37 cellular contexts compared by ENCODE assay signal in genomic region chr1:5488448-5488847, GRCh38.
"Had no signal": no experiment of that assay in that cellular context is flagged by ENCODE, and none has a peak within 500 bp of the region (broad histone marks: within the 10 kb centered on the region; RNA-seq: fewer than 3 reads in every experiment).

No MANE protein-coding gene starts in this region.

- H3K4me3 ChIP-seq: adrenal gland, ascending aorta, body of pancreas, breast epithelium, cardiac muscle cell had no signal

- H3K27me3 ChIP-seq: body of pancreas, brain microvascular endothelial cell had no signal

- H3K4me3 Mint-ChIP-seq: activated naive CD4-positive, alpha-beta T cell treated with anti-CD3 and anti-CD28 coated beads for 36 hours; activated naive CD4-positive, alpha-beta T cell treated with anti-CD3 and anti-CD28 coated beads, Interleukin-2, amount 10 ng/mL, durations not matched to agents 7 days and 5 days; activated naive CD4-positive, alpha-beta T cell treated with anti-CD3 and anti-CD28 coated beads, Interleukin-2, amount 50 U/mL, for 24 hours; activated naive CD8-positive, alpha-beta T cell; activated naive CD8-positive, alpha-beta T cell treated with anti-CD3 and anti-CD28 coated beads for 36 hours; activated naive CD8-positive, alpha-beta T cell treated with anti-CD3 and anti-CD28 coated beads, Interleukin-2, amount 10 ng/mL, durations not matched to agents 7 days and 5 days; activated naive CD8-positive, alpha-beta T cell treated with anti-CD3 and anti-CD28 coated beads, Interleukin-2, amount 50 U/mL, for 24 hours; activated T-cell treated with anti-CD3 and anti-CD28 coated beads, Interleukin-2, amount 50 U/mL, for 24 hours; activated T-cell treated with anti-CD3 and anti-CD28 coated beads, Interleukin-2, amount 50 U/mL, for 4 hours; activated T-cell treated with anti-CD3 and anti-CD28 coated beads, Interleukin-2, amount 50 U/mL, for 72 hours; activated T-helper 1 cell treated with anti-CD3 and anti-CD28 coated beads, Interleukin-12 subunit alpha, Interleukin-12 subunit beta, Interleukin-2, Interleukin-4 antibody, amounts not matched to agents 30 ng/mL and 10 ng/mL and 1 ng/mL, durations not matched to agents 14 hours and 24 hours and 36 hours; activated T-helper 17 cell treated with anti-CD3 and anti-CD28 coated beads, Interleukin-2, amount 50 U/mL, for 72 hours; brain; central memory CD8-positive, alpha-beta T cell had no signal

- H3K9me3 ChIP-seq: adrenal gland, ascending aorta, body of pancreas, breast epithelium had no signal

- H3K36me3 ChIP-seq: adrenal gland, ascending aorta, brain microvascular endothelial cell, breast epithelium, cardiac muscle cell had no signal

- H3K4me1 Mint-ChIP-seq: activated naive CD4-positive, alpha-beta T cell treated with anti-CD3 and anti-CD28 coated beads, Interleukin-2, amount 10 ng/mL, durations not matched to agents 7 days and 5 days; activated naive CD4-positive, alpha-beta T cell treated with anti-CD3 and anti-CD28 coated beads, Interleukin-2, amount 50 U/mL, for 24 hours; activated naive CD8-positive, alpha-beta T cell treated with anti-CD3 and anti-CD28 coated beads for 36 hours; activated naive CD8-positive, alpha-beta T cell treated with anti-CD3 and anti-CD28 coated beads, Interleukin-2, amount 10 ng/mL, durations not matched to agents 7 days and 5 days; activated naive CD8-positive, alpha-beta T cell treated with anti-CD3 and anti-CD28 coated beads, Interleukin-2, amount 50 U/mL, for 24 hours; activated T-helper 17 cell treated with anti-CD3 and anti-CD28 coated beads, Interleukin-2, amount 50 U/mL, for 72 hours; central memory CD8-positive, alpha-beta T cell had no signal

- DNase-seq: activated effector memory CD4-positive, alpha-beta T cell treated with anti-CD3 and anti-CD28 coated beads, Interleukin-2, amount 50 U/mL, for 16 hours; activated effector memory CD4-positive, alpha-beta T cell treated with Interleukin-2 at 50 U/mL for 16 hours; activated gamma-delta T cell; activated gamma-delta T cell treated with Interleukin-2 at 50 U/mL for 16 hours; activated naive CD4-positive, alpha-beta T cell; activated naive CD4-positive, alpha-beta T cell treated with anti-CD3 and anti-CD28 coated beads for 36 hours; activated naive CD4-positive, alpha-beta T cell treated with anti-CD3 and anti-CD28 coated beads, Interleukin-2, amount 10 ng/mL, durations not matched to agents 7 days and 5 days; activated naive CD4-positive, alpha-beta T cell treated with anti-CD3 and anti-CD28 coated beads, Interleukin-2, amount 50 U/mL, for 16 hours; activated naive CD4-positive, alpha-beta T cell treated with Interleukin-2 at 50 U/mL for 16 hours; activated naive CD8-positive, alpha-beta T cell treated with anti-CD3 and anti-CD28 coated beads for 36 hours; activated naive CD8-positive, alpha-beta T cell treated with anti-CD3 and anti-CD28 coated beads, Interleukin-2, amount 10 ng/mL, durations not matched to agents 7 days and 5 days; activated naive CD8-positive, alpha-beta T cell treated with anti-CD3 and anti-CD28 coated beads, Interleukin-2, amount 50 U/mL, for 24 hours; activated T-cell treated with anti-CD3 and anti-CD28 coated beads, Interleukin-2, amount 50 U/mL, for 24 hours; activated T-cell treated with anti-CD3 and anti-CD28 coated beads, Interleukin-2, amount 50 U/mL, for 4 hours; activated T-cell treated with anti-CD3 and anti-CD28 coated beads, Interleukin-2, amount 50 U/mL, for 48 hours; activated T-cell treated with anti-CD3 and anti-CD28 coated beads, Interleukin-2, amount 50 U/mL, for 72 hours; adrenal gland; amniotic stem cell; amygdala; anterior cingulate cortex; aorta; body of pancreas; brain microvascular endothelial cell; caudate nucleus; central memory CD4-positive, alpha-beta T cell; cerebellar nuclear complex had no signal

- H3K9me3 Mint-ChIP-seq: activated naive CD4-positive, alpha-beta T cell treated with anti-CD3 and anti-CD28 coated beads for 36 hours; activated naive CD4-positive, alpha-beta T cell treated with anti-CD3 and anti-CD28 coated beads, Interleukin-2, amount 10 ng/mL, durations not matched to agents 7 days and 5 days; activated naive CD4-positive, alpha-beta T cell treated with anti-CD3 and anti-CD28 coated beads, Interleukin-2, amount 50 U/mL, for 24 hours; activated naive CD4-positive, alpha-beta T cell treated with anti-CD3 and anti-CD28 coated beads, Interleukin-2, amount 50 U/mL, for 72 hours; activated naive CD8-positive, alpha-beta T cell treated with anti-CD3 and anti-CD28 coated beads for 36 hours; activated naive CD8-positive, alpha-beta T cell treated with anti-CD3 and anti-CD28 coated beads, Interleukin-2, amount 10 ng/mL, durations not matched to agents 7 days and 5 days; activated naive CD8-positive, alpha-beta T cell treated with anti-CD3 and anti-CD28 coated beads, Interleukin-2, amount 50 U/mL, for 24 hours; activated T-cell treated with anti-CD3 and anti-CD28 coated beads, Interleukin-2, amount 50 U/mL, for 24 hours; activated T-cell treated with anti-CD3 and anti-CD28 coated beads, Interleukin-2, amount 50 U/mL, for 4 hours; activated T-cell treated with anti-CD3 and anti-CD28 coated beads, Interleukin-2, amount 50 U/mL, for 72 hours; activated T-helper 1 cell treated with anti-CD3 and anti-CD28 coated beads, Interleukin-12 subunit alpha, Interleukin-12 subunit beta, Interleukin-2, Interleukin-4 antibody, amounts not matched to agents 30 ng/mL and 10 ng/mL and 1 ng/mL, durations not matched to agents 14 hours and 24 hours and 36 hours; activated T-helper 17 cell treated with anti-CD3 and anti-CD28 coated beads, Interleukin-2, amount 50 U/mL, for 72 hours; activated T-helper 2 cell treated with anti-CD3 and anti-CD28 coated beads, Interferon-gamma antibody, Interleukin-2, Interleukin-4, amounts not matched to agents 10 μg/mL and 5 μg/mL and 100 μg/mL, durations not matched to agents 14 hours and 24 hours and 36 hours; brain; central memory CD8-positive, alpha-beta T cell had no signal

- ATAC-seq: activated naive CD4-positive, alpha-beta T cell treated with anti-CD3 and anti-CD28 coated beads, Interleukin-2, amount 50 U/mL, for 72 hours; activated naive CD8-positive, alpha-beta T cell treated with anti-CD3 and anti-CD28 coated beads, Interleukin-2, amount 50 U/mL, for 24 hours; activated T-cell treated with anti-CD3 and anti-CD28 coated beads, Interleukin-2, amount 50 U/mL, for 4 hours; activated T-cell treated with anti-CD3 and anti-CD28 coated beads, Interleukin-2, amount 50 U/mL, for 72 hours; activated T-helper 17 cell treated with anti-CD3 and anti-CD28 coated beads, Interleukin-2, amount 50 U/mL, for 72 hours; body of pancreas had no signal

- H3K27ac Mint-ChIP-seq: activated naive CD4-positive, alpha-beta T cell treated with anti-CD3 and anti-CD28 coated beads for 36 hours; activated naive CD4-positive, alpha-beta T cell treated with anti-CD3 and anti-CD28 coated beads, Interleukin-2, amount 10 ng/mL, durations not matched to agents 7 days and 5 days; activated naive CD4-positive, alpha-beta T cell treated with anti-CD3 and anti-CD28 coated beads, Interleukin-2, amount 50 U/mL, for 24 hours; activated naive CD4-positive, alpha-beta T cell treated with anti-CD3 and anti-CD28 coated beads, Interleukin-2, amount 50 U/mL, for 72 hours; activated naive CD8-positive, alpha-beta T cell; activated naive CD8-positive, alpha-beta T cell treated with anti-CD3 and anti-CD28 coated beads for 36 hours; activated naive CD8-positive, alpha-beta T cell treated with anti-CD3 and anti-CD28 coated beads, Interleukin-2, amount 10 ng/mL, durations not matched to agents 7 days and 5 days; activated naive CD8-positive, alpha-beta T cell treated with anti-CD3 and anti-CD28 coated beads, Interleukin-2, amount 50 U/mL, for 24 hours; activated T-cell treated with anti-CD3 and anti-CD28 coated beads, Interleukin-2, amount 50 U/mL, for 24 hours; activated T-cell treated with anti-CD3 and anti-CD28 coated beads, Interleukin-2, amount 50 U/mL, for 72 hours; activated T-helper 1 cell treated with anti-CD3 and anti-CD28 coated beads, Interleukin-12 subunit alpha, Interleukin-12 subunit beta, Interleukin-2, Interleukin-4 antibody, amounts not matched to agents 30 ng/mL and 10 ng/mL and 1 ng/mL, durations not matched to agents 14 hours and 24 hours and 36 hours; activated T-helper 17 cell treated with anti-CD3 and anti-CD28 coated beads, Interleukin-2, amount 50 U/mL, for 72 hours; activated T-helper 2 cell treated with anti-CD3 and anti-CD28 coated beads, Interferon-gamma antibody, Interleukin-2, Interleukin-4, amounts not matched to agents 10 μg/mL and 5 μg/mL and 100 μg/mL, durations not matched to agents 14 hours and 24 hours and 36 hours; brain had no signal

- H3K27ac ChIP-seq: adrenal gland, ascending aorta, body of pancreas, brain microvascular endothelial cell, breast epithelium, cardiac muscle cell had no signal

- H3K27me3 Mint-ChIP-seq: activated naive CD4-positive, alpha-beta T cell treated with anti-CD3 and anti-CD28 coated beads, Interleukin-2, amount 50 U/mL, for 24 hours; activated naive CD8-positive, alpha-beta T cell treated with anti-CD3 and anti-CD28 coated beads for 36 hours; activated naive CD8-positive, alpha-beta T cell treated with anti-CD3 and anti-CD28 coated beads, Interleukin-2, amount 50 U/mL, for 24 hours; activated T-helper 17 cell treated with anti-CD3 and anti-CD28 coated beads, Interleukin-2, amount 50 U/mL, for 72 hours had no signal

- H3K4me1 ChIP-seq: adrenal gland, ascending aorta had no signal

- H3K36me3 Mint-ChIP-seq: activated naive CD4-positive, alpha-beta T cell treated with anti-CD3 and anti-CD28 coated beads, Interleukin-2, amount 10 ng/mL, durations not matched to agents 7 days and 5 days; activated naive CD4-positive, alpha-beta T cell treated with anti-CD3 and anti-CD28 coated beads, Interleukin-2, amount 50 U/mL, for 24 hours; activated naive CD4-positive, alpha-beta T cell treated with anti-CD3 and anti-CD28 coated beads, Interleukin-2, amount 50 U/mL, for 72 hours; activated naive CD8-positive, alpha-beta T cell; activated naive CD8-positive, alpha-beta T cell treated with anti-CD3 and anti-CD28 coated beads for 36 hours; activated naive CD8-positive, alpha-beta T cell treated with anti-CD3 and anti-CD28 coated beads, Interleukin-2, amount 10 ng/mL, durations not matched to agents 7 days and 5 days; brain had no signal
